Comparison of ENCODE assay signal across 14 cellular contexts in the genomic region with DNA sequence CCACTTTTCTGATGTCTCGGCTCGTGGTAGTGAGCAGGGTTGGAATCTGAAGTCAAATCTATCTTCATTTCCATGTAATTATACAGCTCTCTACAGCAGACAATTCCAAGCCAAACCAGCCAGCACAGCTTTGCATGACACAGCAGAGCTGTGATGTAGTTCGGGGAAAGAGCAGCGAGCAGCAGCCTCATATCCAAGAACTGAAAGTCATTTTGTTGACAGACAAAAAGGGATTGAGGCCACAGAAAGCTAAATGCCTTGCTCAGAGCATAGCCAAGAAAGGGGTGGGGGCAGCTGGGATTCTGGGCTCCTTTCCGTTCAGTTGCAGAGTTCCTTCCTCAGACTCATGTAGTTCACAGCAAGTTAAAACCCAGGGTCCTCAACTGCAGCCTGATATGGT. TPM values are rescaled to one million over a fixed set of nuclear protein-coding genes. Genes with fewer than 3 reads are reported as not detected.
DNase-seq lines count a peak whose midpoint lies in the region; ATAC-seq and TF ChIP-seq lines count a peak whose summit lies in the region.
"Had no signal": no experiment of that assay in that cellular context is flagged by ENCODE, and none has a peak within 500 bp of the region (broad histone marks: within the 10 kb centered on the region; RNA-seq: fewer than 3 reads in every experiment).

No MANE protein-coding gene starts in this region.

- H3K36me3 ChIP-seq in right lobe of liver (peaks cover 0 to 12% (median 0%) of the 10 kb centered on the region in 4 donors), suprapubic skin (peaks cover 10% of the 10 kb centered on the region)
- H3K36me3 ChIP-seq: thyroid gland had no signal

- H3K4me1 ChIP-seq in right lobe of liver (peaks cover 0 to 4% (median 0%) of the 10 kb centered on the region in 4 donors), suprapubic skin (peaks cover 40% of the 10 kb centered on the region)

- DNase-seq in activated CD4-positive, alpha-beta T cell treated with anti-CD3 and anti-CD28 coated beads, Interleukin-2, amount 10 ng/mL, durations not matched to agents 7 days and 5 days: no peak
- no peak for DNase-seq in activated CD4-positive, alpha-beta T cell treated with anti-CD3 and anti-CD28 coated beads for 48 hours
- DNase-seq in caudate nucleus (lab: John Stamatoyannopoulos, UW) (peak in 57 of 61 donors; percentile 8 to 94 (median 70)), right lobe of liver (no peak), suprapubic skin (ENCODE audit: low spot score in 2 of 2) (peak; percentile 72 to 83), NCI-H82 (lab: John Stamatoyannopoulos, UW) (no peak), NCI-H1694 (lab: John Stamatoyannopoulos, UW) (no peak)
- DNase-seq in activated CD4-positive, CD25-positive, alpha-beta regulatory T cell treated with anti-CD3 and anti-CD28 coated beads, Interleukin-2, amount 50 U/mL, for 72 hours: no peak
- DNase-seq: activated CD4-positive, alpha-beta T cell treated with anti-CD3 and anti-CD28 coated beads for 4 hours; thyroid gland had no signal

- peaks cover 94% of the 10 kb centered on the region for H3K4me1 Mint-ChIP-seq in activated CD4-positive, alpha-beta T cell treated with anti-CD3 and anti-CD28 coated beads, Interleukin-2, amount 10 ng/mL, durations not matched to agents 7 days and 5 days

- no peaks in the 10 kb centered on the region for H3K27me3 ChIP-seq in right lobe of liver
- no peaks in the 10 kb centered on the region for H3K27me3 ChIP-seq in suprapubic skin
- H3K27me3 ChIP-seq: thyroid gland had no signal

- WGBS in right lobe of liver (ENCODE audit: insufficient coverage, low coverage, low lambda C conversion rate, missing lambda C conversion rate): 18% methylated on average over 5 of the region's 5 CpGs
- 17% methylated on average over 5 of the region's 5 CpGs for WGBS in suprapubic skin

- no peaks in the 10 kb centered on the region for H3K9me3 Mint-ChIP-seq in activated CD4-positive, alpha-beta T cell treated with anti-CD3 and anti-CD28 coated beads, Interleukin-2, amount 10 ng/mL, durations not matched to agents 7 days and 5 days
- H3K9me3 Mint-ChIP-seq: dendritic cell treated with granulocyte-macrophage colony-stimulating factor and Interleukin-4, amounts not matched to agents 40 ng/mL and 50 ng/mL, for 4 days had no signal

- no peak for TF ChIP-seq CTCF in right lobe of liver (IDR thresholded peaks at IDR 0.05)
- TF ChIP-seq CTCF in suprapubic skin (IDR thresholded peaks at IDR 0.05): no peak

- no peaks in the 10 kb centered on the region for H3K9me3 ChIP-seq in right lobe of liver
- no peaks in the 10 kb centered on the region for H3K9me3 ChIP-seq in suprapubic skin
- H3K9me3 ChIP-seq: thyroid gland had no signal

- intact Hi-C loops in right lobe of liver (cut with DNase I): no loop called here

- H3K27ac ChIP-seq in caudate nucleus (ENCODE audit: low read depth, low read length): peak overlapping the region; percentile 28
- no peak overlapping the region for H3K27ac ChIP-seq in right lobe of liver
- H3K27ac ChIP-seq in suprapubic skin: no peak overlapping the region
- H3K27ac ChIP-seq: thyroid gland had no signal

- TF ChIP-seq POLR2A in right lobe of liver (IDR thresholded peaks at IDR 0.05): no peak
- TF ChIP-seq POLR2A in suprapubic skin (IDR thresholded peaks at IDR 0.05): no peak

- H3K27me3 Mint-ChIP-seq in activated CD4-positive, alpha-beta T cell treated with anti-CD3 and anti-CD28 coated beads, Interleukin-2, amount 10 ng/mL, durations not matched to agents 7 days and 5 days: no peaks in the 10 kb centered on the region
- H3K27me3 Mint-ChIP-seq: dendritic cell treated with granulocyte-macrophage colony-stimulating factor and Interleukin-4, amounts not matched to agents 40 ng/mL and 50 ng/mL, for 4 days had no signal

- POLR2A ChIA-PET in activated CD4-positive, alpha-beta T cell treated with anti-CD3 and anti-CD28 coated beads, Interleukin-2, amount 10 ng/mL, durations not matched to agents 7 days and 5 days (lab: Charles Lee): interaction anchor here (1.1 to 2.7 kb wide), 3 partner anchors 13 to 69 kb away, joined by 4 to 12 read pairs (median 6); no protein-coding TSS in a partner anchor

- peak; percentile 8 to 25 (median 8) for ATAC-seq in right lobe of liver
- ATAC-seq: Panc1 had no signal

- no peak overlapping the region for H3K4me3 Mint-ChIP-seq in activated CD4-positive, alpha-beta T cell treated with anti-CD3 and anti-CD28 coated beads, Interleukin-2, amount 10 ng/mL, durations not matched to agents 7 days and 5 days
- H3K4me3 Mint-ChIP-seq: dendritic cell treated with granulocyte-macrophage colony-stimulating factor and Interleukin-4, amounts not matched to agents 40 ng/mL and 50 ng/mL, for 4 days had no signal

- H3K4me3 ChIP-seq in right lobe of liver (no peak overlapping the region), suprapubic skin (no peak overlapping the region)
- H3K4me3 ChIP-seq: thyroid gland had no signal

- CTCF ChIA-PET in activated CD4-positive, alpha-beta T cell treated with anti-CD3 and anti-CD28 coated beads, Interleukin-2, amount 10 ng/mL, durations not matched to agents 7 days and 5 days (lab: Charles Lee): interaction anchor here (0.6 to 4.1 kb wide), 10 partner anchors 10 to 110 kb away, joined by 3 to 29 read pairs (median 4); a partner anchor contains a TSS

- peak overlapping the region; percentile 84 for H3K27ac Mint-ChIP-seq in activated CD4-positive, alpha-beta T cell treated with anti-CD3 and anti-CD28 coated beads, Interleukin-2, amount 10 ng/mL, durations not matched to agents 7 days and 5 days
- H3K27ac Mint-ChIP-seq: dendritic cell treated with granulocyte-macrophage colony-stimulating factor and Interleukin-4, amounts not matched to agents 40 ng/mL and 50 ng/mL, for 4 days had no signal

- peaks cover 87% of the 10 kb centered on the region for H3K36me3 Mint-ChIP-seq in activated CD4-positive, alpha-beta T cell treated with anti-CD3 and anti-CD28 coated beads, Interleukin-2, amount 10 ng/mL, durations not matched to agents 7 days and 5 days (ENCODE audit: low read depth)

- TF ChIP-seq EP300 in suprapubic skin (IDR thresholded peaks at IDR 0.05): no peak

RNA-seq across cellular contexts. Expression of a gene that starts 32.0 kb away (rescaled TPM):
- total RNA-seq in activated CD4-positive, alpha-beta T cell treated with anti-CD3 and anti-CD28 coated beads, Interleukin-2, amount 10 ng/mL, durations not matched to agents 7 days and 5 days: 100 to 1,000 TPM; 285 to 309 TPM
- total RNA-seq in right lobe of liver (10 to 100 TPM in 3 of 6 experiments, 1 to 10 TPM in 3; 4.4 to 20.5 (median 10.1) TPM), suprapubic skin (1 to 10 TPM in 3 of 4 donors, not detected in 1; 1.5 to 8.9 (median 7.7) TPM)

RNA-seq across cellular contexts. Expression of a gene that starts 32.7 kb away (rescaled TPM):
- total RNA-seq in activated CD4-positive, alpha-beta T cell treated with anti-CD3 and anti-CD28 coated beads, Interleukin-2, amount 10 ng/mL, durations not matched to agents 7 days and 5 days: not detected
- total RNA-seq in right lobe of liver: not detected
- not detected for total RNA-seq in suprapubic skin
- total RNA-seq: kidney epithelial cell, M059J, thyroid gland had no signal

Comparison
In these comparisons a context has a peak if more than half of its experiments do, and no peak if none do; other contexts are left out.
1. DNase-seq: peak in caudate nucleus (57 of 61) and suprapubic skin (2 of 2); none in activated CD4-positive, alpha-beta T cell treated with anti-CD3 and anti-CD28 coated beads, Interleukin-2, amount 10 ng/mL, durations not matched to agents 7 days and 5 days (single experiment), activated CD4-positive, alpha-beta T cell treated with anti-CD3 and anti-CD28 coated beads for 48 hours (single experiment), right lobe of liver (0 of 3), NCI-H82 (single experiment), NCI-H1694 (single experiment) and activated CD4-positive, CD25-positive, alpha-beta regulatory T cell treated with anti-CD3 and anti-CD28 coated beads, Interleukin-2, amount 50 U/mL, for 72 hours (single experiment).
2. RNA of a gene that starts 32.0 kb away (total RNA-seq): 285 to 309 TPM in activated CD4-positive, alpha-beta T cell treated with anti-CD3 and anti-CD28 coated beads, Interleukin-2, amount 10 ng/mL, durations not matched to agents 7 days and 5 days; 4.4 to 20.5 TPM in right lobe of liver and 1.5 to 8.9 TPM in suprapubic skin; every median in the first group is over 10 times any median in the second.